1 cellular context compared by ENCODE assay signal in genomic region chr2:75522543-75523312, GRCh38.
TF ChIP-seq lines count a peak whose summit lies in the region.

No MANE protein-coding gene starts in this region.

TF ChIP-seq in HepG2, 621 proteins besides CTCF, POLR2A, EP300 and RAD21 (continued from another document and continues in another):
- TF ChIP-seq HMGXB3 (CRISPR knock-in tag; IDR thresholded peaks at IDR 0.05; ENCODE audit: borderline replicate concordance) (peak; percentile 45; the same call in 1 of the 2 replicates), TEAD2 (CRISPR knock-in tag; IDR thresholded peaks at IDR 0.05) (no peak), SOX5 (CRISPR knock-in tag; IDR thresholded peaks at IDR 0.05; ENCODE audit: borderline replicate concordance) (peak; percentile 93), HES4 (CRISPR knock-in tag; IDR thresholded peaks at IDR 0.05; ENCODE audit: borderline replicate concordance) (no peak), POLR2AphosphoS5 (IDR thresholded peaks at IDR 0.05; ENCODE audit: low read depth, low read length) (peak; percentile 69; the same call in 1 of the 2 replicates), PRDM4 (CRISPR knock-in tag; IDR thresholded peaks at IDR 0.05; ENCODE audit: borderline replicate concordance) (no peak), ZNF629 (CRISPR knock-in tag; conservative IDR thresholded peaks at IDR 0.05) (peak; percentile 89), ZNF281 (CRISPR knock-in tag; IDR thresholded peaks at IDR 0.05; ENCODE audit: borderline replicate concordance) (peak; percentile 62; the same call in 1 of the 2 replicates), DBP (CRISPR knock-in tag; IDR thresholded peaks at IDR 0.05; ENCODE audit: not compliant biosample characterization) (peak; percentile 74), CCAR2 (optimal IDR thresholded peaks at IDR 0.05; ENCODE audit: low read depth, low read length) (no peak), TFE3 (CRISPR knock-in tag; IDR thresholded peaks at IDR 0.05) (peak; percentile 95), FOXK1 (CRISPR knock-in tag; IDR thresholded peaks at IDR 0.05; ENCODE audit: borderline replicate concordance, low read depth) (peak; percentile 83), CEBPB (IDR thresholded peaks at IDR 0.05; ENCODE audit: borderline replicate concordance, low read depth, low read length) (peak; percentile 91), ZNF503 (CRISPR knock-in tag; IDR thresholded peaks at IDR 0.05) (peak; percentile 95), AGO2 (optimal IDR thresholded peaks at IDR 0.05; ENCODE audit: low read depth, low read length) (peak; percentile 60), ARHGAP35 (CRISPR knock-in tag; IDR thresholded peaks at IDR 0.05; ENCODE audit: borderline replicate concordance) (no peak), MED8 (CRISPR knock-in tag; IDR thresholded peaks at IDR 0.05; ENCODE audit: insufficient replicate concordance) (peak; percentile 99), HINFP (CRISPR knock-in tag; IDR thresholded peaks at IDR 0.05; ENCODE audit: low read depth) (peak; percentile 56; the same call in 1 of the 2 replicates), ZSCAN29 (CRISPR knock-in tag; conservative IDR thresholded peaks at IDR 0.05) (0 out of 2 replicates have a peak, but pooled peaks have one; percentile 49), ZNF574 (CRISPR knock-in tag; IDR thresholded peaks at IDR 0.05) (peak; percentile 87), ZNF292 (CRISPR knock-in tag; IDR thresholded peaks at IDR 0.05; ENCODE audit: borderline replicate concordance, low read depth) (peak; percentile 90; the same call in 1 of the 2 replicates), TOPORS (CRISPR knock-in tag; IDR thresholded peaks at IDR 0.05) (peak; percentile 83), ZHX2 (IDR thresholded peaks at IDR 0.05; ENCODE audit: low read depth) (peak; percentile 39; the same call in 1 of the 2 replicates), ZHX2 (CRISPR knock-in tag; IDR thresholded peaks at IDR 0.05; ENCODE audit: borderline replicate concordance) (no peak; the same call in 1 of the 2 replicates), MEIS2 (CRISPR knock-in tag; IDR thresholded peaks at IDR 0.05) (peak; percentile 99), ZFY (CRISPR knock-in tag; IDR thresholded peaks at IDR 0.05) (peak; percentile 70)
